Comparison of ENCODE assay signal across 15 cellular contexts in the genomic region with DNA sequence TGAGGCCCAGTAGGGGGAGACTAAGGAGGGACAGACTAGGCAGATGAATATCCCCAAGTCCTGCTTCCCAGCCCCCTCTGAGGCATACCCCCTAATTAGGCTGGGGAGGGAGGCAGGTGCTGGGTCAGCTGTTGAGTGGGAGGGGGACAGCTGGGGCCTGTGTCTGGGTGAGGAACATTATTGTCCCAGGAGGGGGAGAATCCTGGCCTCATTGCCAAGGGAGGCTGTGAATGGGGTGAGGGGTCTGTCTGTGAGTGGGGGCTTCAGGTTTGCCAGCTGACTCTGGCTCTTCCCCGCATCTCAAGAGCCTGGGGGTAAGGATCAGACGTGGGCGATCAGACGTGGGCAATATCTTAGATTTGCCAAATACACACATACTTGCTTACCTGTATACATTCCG. TPM values are rescaled to one million over a fixed set of nuclear protein-coding genes. Genes with fewer than 3 reads are reported as not detected.
DNase-seq lines count a peak whose midpoint lies in the region; ATAC-seq, FAIRE-seq and TF ChIP-seq lines count a peak whose summit lies in the region.
"Had no signal": no experiment of that assay in that cellular context is flagged by ENCODE, and none has a peak within 500 bp of the region (broad histone marks: within the 10 kb centered on the region; RNA-seq: fewer than 3 reads in every experiment).

No MANE protein-coding gene starts in this region.

- no peak overlapping the region for H4K8ac ChIP-seq in H9 (replicated peaks; ENCODE audit: insufficient read length, low read depth, low read length)

- H3K27me3 ChIP-seq in CD4-positive, CD25-positive, alpha-beta regulatory T cell (ENCODE audit: control insufficient read depth, insufficient read depth, low read length), result no peaks in the 10 kb centered on the region
- H3K27me3 ChIP-seq in H9 (ENCODE audit: insufficient read depth, low read length) (no peaks in the 10 kb centered on the region), WERI-Rb-1 (ENCODE audit: insufficient read depth, low read depth, severe bottlenecking) (no peaks in the 10 kb centered on the region), esophagus muscularis mucosa (no peaks in the 10 kb centered on the region)
- H3K27me3 ChIP-seq: SJSA1 had no signal

- no CpG with 5 or more reads among the region's 5 CpGs for WGBS in H9 (ENCODE audit: extremely low coverage, insufficient read length, low lambda C conversion rate)
- WGBS in esophagus muscularis mucosa, result 71% methylated on average over 4 of the region's 5 CpGs

- peak overlapping the region in 1 of 3 donors; percentile 67 for H3K27ac Mint-ChIP-seq in CD4-positive, CD25-positive, alpha-beta regulatory T cell
- H3K27ac Mint-ChIP-seq in H9, result no peak overlapping the region
- H3K27ac Mint-ChIP-seq in naive thymus-derived CD8-positive, alpha-beta T cell, result peak overlapping the region in 8 of 10 donors; percentile 40 to 97 (median 84)
- H3K27ac Mint-ChIP-seq: stimulated activated naive CD8-positive, alpha-beta T cell treated with anti-CD3 and anti-CD28 coated beads, Interleukin-15, Interleukin-2, amounts not matched to agents 100 ng/mL and 50 ng/mL, for 24 hours had no signal

- no peak overlapping the region for H2AK5ac ChIP-seq in H9 (ENCODE audit: insufficient read length, low read length)

- H3K56ac ChIP-seq in H9 (ENCODE audit: insufficient read length, low read depth, low read length), result no peak overlapping the region

- peaks cover 3% of the 10 kb centered on the region for H3K79me1 ChIP-seq in H9 (ENCODE audit: insufficient read depth, low read depth, low read length, poor library complexity, severe bottlenecking)

- H3K23me2 ChIP-seq in H9 (ENCODE audit: insufficient read length, low read depth, low read length, poor library complexity, severe bottlenecking), result peaks cover 16% of the 10 kb centered on the region

- ATAC-seq in CD4-positive, CD25-positive, alpha-beta regulatory T cell (ENCODE audit: low read depth in 2 of 2), result no peak
- ATAC-seq in naive thymus-derived CD8-positive, alpha-beta T cell, result no peak
- ATAC-seq in GM18511 (IDR thresholded peaks at IDR 0.05; ENCODE audit: unreplicated experiment), result no peak
- ATAC-seq: CD8-positive, alpha-beta T cell had no signal

- H3K79me2 ChIP-seq in H9 (ENCODE audit: insufficient read depth, low read length), result peaks cover 4% of the 10 kb centered on the region; the same call in 1 of the 2 replicates

- no peak overlapping the region for H3K9ac ChIP-seq in H9 (ENCODE audit: extremely low read depth, insufficient read length, low read length)
- H3K9ac ChIP-seq in kidney (ENCODE audit: low read length in 2 of 2), result no peak overlapping the region

- no peak for TF ChIP-seq POLR2A in esophagus muscularis mucosa (IDR thresholded peaks at IDR 0.05; ENCODE audit: low read depth)

- H3K4me3 Mint-ChIP-seq in CD4-positive, CD25-positive, alpha-beta regulatory T cell, result peak overlapping the region; percentile 13 to 98 (median 76)
- H3K4me3 Mint-ChIP-seq in H9, result peak overlapping the region; percentile 89 to 95; a peak in 2 of 5 replicates
- H3K4me3 Mint-ChIP-seq in naive thymus-derived CD8-positive, alpha-beta T cell, result peak overlapping the region in 2 of 10 donors; percentile 35 to 86

- H2AFZ ChIP-seq in H9 (ENCODE audit: low read length), result no peak overlapping the region

- H2BK12ac ChIP-seq in H9 (ENCODE audit: insufficient read length, low read depth, low read length), result no peak overlapping the region

- no peak for FAIRE-seq in kidney (lab: Jason Lieb, UNC)
- FAIRE-seq: endothelial cell of umbilical vein had no signal

- TF ChIP-seq EP300 in esophagus muscularis mucosa (IDR thresholded peaks at IDR 0.05), result no peak

- no peak overlapping the region for H3K18ac ChIP-seq in H9 (ENCODE audit: insufficient read length, low read depth, low read length)

- no peak overlapping the region for H4K5ac ChIP-seq in H9 (ENCODE audit: insufficient read length, low read depth, low read length)

- H3K27ac ChIP-seq in CD4-positive, CD25-positive, alpha-beta regulatory T cell (ENCODE audit: insufficient read depth, low read length, poor library complexity, severe bottlenecking), result no peak overlapping the region
- no peak overlapping the region for H3K27ac ChIP-seq in H9 (ENCODE audit: insufficient read length, low read depth, low read length)
- peak overlapping the region; percentile 61 for H3K27ac ChIP-seq in WERI-Rb-1
- H3K27ac ChIP-seq in kidney (ENCODE audit: low read depth in 2 of 2, low read length in 2 of 2), result no peak overlapping the region
- H3K27ac ChIP-seq in esophagus muscularis mucosa (replicated peaks in 1 of 4), result peak overlapping the region in 1 of 4 donors; percentile 21
- H3K27ac ChIP-seq: SJSA1 had no signal

- no peak for DNase-seq in CD4-positive, CD25-positive, alpha-beta regulatory T cell
- DNase-seq in H9 (peak; percentile 13), WERI-Rb-1 (no peak), kidney (no peak), esophagus muscularis mucosa (ENCODE audit: extremely low spot score) (no peak)
- peak in 1 of 10 donors; percentile 13 for DNase-seq in naive thymus-derived CD8-positive, alpha-beta T cell
- DNase-seq in activated CD4-positive, alpha-beta T cell treated with anti-CD3 and anti-CD28 coated beads, Interleukin-2, amount 50 U/mL, for 48 hours, result no peak

- H3K4me1 Mint-ChIP-seq in CD4-positive, CD25-positive, alpha-beta regulatory T cell, result peaks cover 3 to 34% (median 22%) of the 10 kb centered on the region in 4 donors
- peaks cover 23 to 31% of the 10 kb centered on the region in 2 experiments for H3K4me1 Mint-ChIP-seq in H9
- peaks cover 27 to 40% (median 29%) of the 10 kb centered on the region in 4 donors for H3K4me1 Mint-ChIP-seq in naive thymus-derived CD8-positive, alpha-beta T cell

- POLR2A ChIA-PET in naive thymus-derived CD8-positive, alpha-beta T cell (lab: Charles Lee), result interaction anchor here (0.6 to 0.7 kb wide), 2 partner anchors 12 to 1946 kb away, joined by 4 to 5 read pairs; no protein-coding TSS in a partner anchor

- no peak overlapping the region for H2BK15ac ChIP-seq in H9 (ENCODE audit: low read depth, low read length)

- TF ChIP-seq CTCF in H9 (conservative IDR thresholded peaks at IDR 0.05), result no peak
- TF ChIP-seq CTCF in WERI-Rb-1 (IDR thresholded peaks at IDR 0.05; ENCODE audit: low read depth, low read length), result no peak
- TF ChIP-seq CTCF in kidney (IDR thresholded peaks at IDR 0.05; ENCODE audit: borderline replicate concordance, extremely low read depth, insufficient read depth), result no peak
- no peak for TF ChIP-seq CTCF in esophagus muscularis mucosa (IDR thresholded peaks at IDR 0.05)

- H4K20me1 ChIP-seq in H9 (ENCODE audit: control insufficient read depth, insufficient read depth, insufficient read length), result peaks cover 2% of the 10 kb centered on the region

- no peak overlapping the region for H3K4me2 ChIP-seq in H9 (ENCODE audit: insufficient read depth, insufficient read length, low read length)

- H2BK5ac ChIP-seq in H9 (ENCODE audit: insufficient read length, low read length), result no peak overlapping the region

- H3K36me3 ChIP-seq in CD4-positive, CD25-positive, alpha-beta regulatory T cell (ENCODE audit: control insufficient read depth, insufficient read depth, low read length), result peaks cover 25% of the 10 kb centered on the region
- H3K36me3 ChIP-seq in WERI-Rb-1 (peaks cover 56% of the 10 kb centered on the region), kidney (ENCODE audit: control insufficient read depth in 1 of 2, insufficient read depth in 2 of 2, low read length in 2 of 2) (peaks cover 25 to 34% of the 10 kb centered on the region in 2 donors), esophagus muscularis mucosa (peaks cover 31 to 54% (median 45%) of the 10 kb centered on the region in 4 donors)

- H3K36me3 Mint-ChIP-seq in CD4-positive, CD25-positive, alpha-beta regulatory T cell, result peaks cover 9% of the 10 kb centered on the region
- H3K36me3 Mint-ChIP-seq in H9 (ENCODE audit: insufficient read depth in 1 of 3, low read depth in 3 of 3), result peaks cover 24 to 56% (median 53%) of the 10 kb centered on the region in 3 experiments; a peak in 6 of 7 replicates
- H3K36me3 Mint-ChIP-seq in naive thymus-derived CD8-positive, alpha-beta T cell, result peaks cover 0 to 24% (median 1%) of the 10 kb centered on the region in 3 donors

- no peaks in the 10 kb centered on the region for H3K27me3 Mint-ChIP-seq in CD4-positive, CD25-positive, alpha-beta regulatory T cell
- H3K27me3 Mint-ChIP-seq in H9 (ENCODE audit: low read depth), result peaks cover 3% of the 10 kb centered on the region
- no peaks in the 10 kb centered on the region for H3K27me3 Mint-ChIP-seq in naive thymus-derived CD8-positive, alpha-beta T cell
- H3K27me3 Mint-ChIP-seq: stimulated activated naive CD8-positive, alpha-beta T cell treated with anti-CD3 and anti-CD28 coated beads, Interleukin-15, Interleukin-2, amounts not matched to agents 100 ng/mL and 50 ng/mL, for 24 hours had no signal

- H3K9me3 ChIP-seq in CD4-positive, CD25-positive, alpha-beta regulatory T cell (ENCODE audit: control insufficient read depth in 2 of 2, low read length in 2 of 2), result no peaks in the 10 kb centered on the region
- H3K9me3 ChIP-seq in H9 (ENCODE audit: control insufficient read depth, low read depth, low read length), result no peaks in the 10 kb centered on the region
- no peaks in the 10 kb centered on the region for H3K9me3 ChIP-seq in WERI-Rb-1 (ENCODE audit: severe bottlenecking)
- H3K9me3 ChIP-seq in kidney (ENCODE audit: control insufficient read depth in 1 of 2, low read length in 2 of 2), result no peaks in the 10 kb centered on the region
- no peaks in the 10 kb centered on the region for H3K9me3 ChIP-seq in esophagus muscularis mucosa
- H3K9me3 ChIP-seq: SJSA1 had no signal

- H3K4me1 ChIP-seq in CD4-positive, CD25-positive, alpha-beta regulatory T cell (ENCODE audit: control insufficient read depth, insufficient read depth, low read length, poor library complexity, severe bottlenecking), result peaks cover 27% of the 10 kb centered on the region
- H3K4me1 ChIP-seq in H9 (ENCODE audit: insufficient read depth, low read length), result peaks cover 2% of the 10 kb centered on the region; the same call in 1 of the 2 replicates
- peaks cover 13 to 19% of the 10 kb centered on the region in 2 donors for H3K4me1 ChIP-seq in kidney (ENCODE audit: control insufficient read depth in 1 of 2, insufficient read depth in 1 of 2, low read depth in 1 of 2, low read length in 2 of 2)
- H3K4me1 ChIP-seq in esophagus muscularis mucosa, result peaks cover 29 to 60% (median 47%) of the 10 kb centered on the region in 4 donors
- H3K4me1 ChIP-seq: SJSA1 had no signal

- H2BK120ac ChIP-seq in H9 (ENCODE audit: low read depth, low read length, poor library complexity, severe bottlenecking), result no peak overlapping the region

- H3K9me3 Mint-ChIP-seq in CD4-positive, CD25-positive, alpha-beta regulatory T cell, result no peaks in the 10 kb centered on the region
- H3K9me3 Mint-ChIP-seq in H9, result no peaks in the 10 kb centered on the region
- H3K9me3 Mint-ChIP-seq in naive thymus-derived CD8-positive, alpha-beta T cell, result no peaks in the 10 kb centered on the region
- H3K9me3 Mint-ChIP-seq: CD8-positive, alpha-beta T cell; stimulated activated naive CD8-positive, alpha-beta T cell treated with anti-CD3 and anti-CD28 coated beads, Interleukin-15, Interleukin-2, amounts not matched to agents 100 ng/mL and 50 ng/mL, for 24 hours had no signal

- intact Hi-C loops in kidney (cut with DNase I), result no loop called here
- intact Hi-C loops in esophagus muscularis mucosa (cut with DNase I), result loop anchor here (10.0 kb wide), 1 partner anchor 202 kb away; no protein-coding TSS in a partner anchor

- H2BK20ac ChIP-seq in H9 (ENCODE audit: low read depth, low read length, poor library complexity, severe bottlenecking), result no peak overlapping the region

- H3K14ac ChIP-seq in H9 (ENCODE audit: insufficient read depth, low read length), result no peak overlapping the region; the same call in 1 of the 2 replicates

- H3T11ph ChIP-seq in H9 (ENCODE audit: low read length), result no peak overlapping the region

- H3K4me3 ChIP-seq in CD4-positive, CD25-positive, alpha-beta regulatory T cell (ENCODE audit: low read depth, low read length), result no peak overlapping the region
- H3K4me3 ChIP-seq in WERI-Rb-1 (ENCODE audit: low read depth, low read length) (no peak overlapping the region), kidney (ENCODE audit: low read length in 2 of 2) (no peak overlapping the region), esophagus muscularis mucosa (no peak overlapping the region)
- H3K4me3 ChIP-seq: SJSA1 had no signal

- no peak overlapping the region for H4K91ac ChIP-seq in H9 (ENCODE audit: insufficient read length, low read depth, low read length)

- no peak overlapping the region for H3K23ac ChIP-seq in H9 (ENCODE audit: insufficient read length, low read depth, low read length)

- H3K4ac ChIP-seq in H9 (ENCODE audit: low read depth, low read length), result no peak overlapping the region

RNA-seq across cellular contexts. Expression of gene INPPL1, which starts 2.1 kb away (rescaled TPM):
- 101 TPM for total RNA-seq in CD4-positive, CD25-positive, alpha-beta regulatory T cell
- 1 to 10 TPM; 3.6 to 4.5 (median 4.2) TPM for polyA plus RNA-seq in CD4-positive, CD25-positive, alpha-beta regulatory T cell
- total RNA-seq in H9 (2021), result 207 and 214 TPM in 2 replicates
- total RNA-seq in naive thymus-derived CD8-positive, alpha-beta T cell, result 100 to 1,000 TPM; 154 to 162 TPM
- 1 to 10 TPM; 6.0 to 8.6 (median 6.1) TPM for polyA plus RNA-seq in naive thymus-derived CD8-positive, alpha-beta T cell
- 120 TPM for total RNA-seq in kidney
- 39.9 TPM for polyA plus RNA-seq in kidney (ENCODE audit: insufficient read depth, low read depth, low replicate concordance)
- 100 to 1,000 TPM in 2 of 4 donors, 10 to 100 TPM in 2; 61.6 to 158 (median 100) TPM for total RNA-seq in esophagus muscularis mucosa

RNA-seq across cellular contexts. Expression of gene FOLR2, which starts 10.1 kb away (rescaled TPM):
- not detected for total RNA-seq in CD4-positive, CD25-positive, alpha-beta regulatory T cell
- under 1 TPM in 1 of 4 donors, not detected in 3; 0.26 TPM for polyA plus RNA-seq in CD4-positive, CD25-positive, alpha-beta regulatory T cell
- not detected in 2 replicates for total RNA-seq in H9 (2021)
- total RNA-seq in naive thymus-derived CD8-positive, alpha-beta T cell, result 1 to 10 TPM in 1 of 2 experiments, under 1 TPM in 1; 0.31 to 1.0 TPM
- polyA plus RNA-seq in naive thymus-derived CD8-positive, alpha-beta T cell, result not detected
- 31.9 TPM for total RNA-seq in kidney
- 16.8 TPM for polyA plus RNA-seq in kidney (ENCODE audit: insufficient read depth, low read depth, low replicate concordance)
- 10 to 100 TPM; 26.6 to 78.7 (median 33.1) TPM for total RNA-seq in esophagus muscularis mucosa
- total RNA-seq: CD8-positive, alpha-beta T cell; endothelial cell of umbilical vein; M059J; pulmonary artery endothelial cell; SJSA1 had no signal
- polyA plus RNA-seq: endothelial cell of umbilical vein had no signal

RNA-seq across cellular contexts. Expression of gene PHOX2A, which starts 17.3 kb away (rescaled TPM):
- total RNA-seq in CD4-positive, CD25-positive, alpha-beta regulatory T cell, result not detected
- polyA plus RNA-seq in CD4-positive, CD25-positive, alpha-beta regulatory T cell, result not detected
- total RNA-seq in H9 (2021) (1.1 and 1.4 TPM in 2 replicates), kidney (not detected), esophagus muscularis mucosa (1 to 10 TPM; 1.2 to 1.3 (median 1.3) TPM)
- total RNA-seq in naive thymus-derived CD8-positive, alpha-beta T cell, result not detected
- polyA plus RNA-seq in naive thymus-derived CD8-positive, alpha-beta T cell, result not detected
- not detected for polyA plus RNA-seq in kidney (ENCODE audit: insufficient read depth, low read depth, low replicate concordance)
- total RNA-seq: CD8-positive, alpha-beta T cell; endothelial cell of umbilical vein; lower leg skin; M059J; pulmonary artery endothelial cell; SJSA1 had no signal
- polyA plus RNA-seq: endothelial cell of umbilical vein had no signal

RNA-seq across cellular contexts. Expression of gene FOLR1, which starts 34.8 kb away (rescaled TPM):
- not detected for total RNA-seq in CD4-positive, CD25-positive, alpha-beta regulatory T cell
- not detected for polyA plus RNA-seq in CD4-positive, CD25-positive, alpha-beta regulatory T cell
- total RNA-seq in H9 (2021), result 0.92 and 1.2 TPM in 2 replicates
- not detected for total RNA-seq in naive thymus-derived CD8-positive, alpha-beta T cell
- polyA plus RNA-seq in naive thymus-derived CD8-positive, alpha-beta T cell, result not detected
- 41.2 TPM for total RNA-seq in kidney
- 297 TPM for polyA plus RNA-seq in kidney (ENCODE audit: insufficient read depth, low read depth, low replicate concordance)
- total RNA-seq in esophagus muscularis mucosa, result 1 to 10 TPM in 1 of 4 donors, under 1 TPM in 1, not detected in 2; 0.40 to 1.0 TPM
- total RNA-seq: CD8-positive, alpha-beta T cell; endothelial cell of umbilical vein; pulmonary artery endothelial cell had no signal
- polyA plus RNA-seq: endothelial cell of umbilical vein had no signal

Comparison
In these comparisons a context has a peak if more than half of its experiments do, and no peak if none do; other contexts are left out.
1. H3K27ac Mint-ChIP-seq: peak in naive thymus-derived CD8-positive, alpha-beta T cell (8 of 10); none in H9 (0 of 3).
2. RNA of gene FOLR2, which starts 10.1 kb away (total RNA-seq): 26.6 to 78.7 TPM in esophagus muscularis mucosa and 31.9 TPM in kidney (single experiment); 0.31 to 1.0 TPM in naive thymus-derived CD8-positive, alpha-beta T cell, not detected in CD4-positive, CD25-positive, alpha-beta regulatory T cell (single experiment) and not detected in H9; every median in the first group is over 10 times any median in the second.